In the genomic region with DNA sequence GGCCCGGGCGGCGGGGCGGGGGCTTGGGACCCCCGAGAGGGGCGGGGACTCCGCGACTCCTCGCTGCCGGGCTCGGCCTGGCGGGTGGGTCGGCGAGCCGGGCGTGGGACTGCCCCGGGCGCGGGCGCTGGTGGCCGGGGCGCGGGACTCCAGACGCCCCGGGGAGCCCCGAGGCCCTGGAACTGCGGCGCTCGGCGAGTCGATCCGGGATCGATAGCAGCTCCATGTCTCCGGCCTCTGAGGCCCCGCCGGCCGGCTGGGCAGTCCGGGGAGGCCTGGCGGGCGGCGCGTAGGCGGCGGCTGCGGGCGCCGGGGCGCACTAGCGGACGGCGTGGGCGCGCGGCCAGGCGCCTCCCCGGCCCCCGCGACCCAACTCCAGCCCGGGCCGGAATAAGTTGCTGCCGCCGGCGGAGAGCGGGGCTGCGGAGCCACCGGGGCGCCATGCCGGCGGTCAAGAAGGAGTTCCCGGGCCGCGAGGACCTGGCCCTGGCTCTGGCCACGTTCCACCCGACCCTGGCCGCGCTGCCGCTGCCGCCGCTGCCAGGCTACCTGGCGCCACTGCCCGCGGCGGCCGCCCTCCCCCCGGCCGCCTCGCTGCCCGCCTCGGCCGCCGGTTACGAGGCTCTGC, we compare ENCODE assay signal across 9 cellular contexts. TPM values are rescaled to one million over a fixed set of nuclear protein-coding genes. Genes with fewer than 3 reads are reported as not detected.
DNase-seq lines count a peak whose midpoint lies in the region; ATAC-seq, FAIRE-seq and TF ChIP-seq lines count a peak whose summit lies in the region.
"Had no signal": no experiment of that assay in that cellular context is flagged by ENCODE, and none has a peak within 500 bp of the region (broad histone marks: within the 10 kb centered on the region; RNA-seq: fewer than 3 reads in every experiment).

No MANE protein-coding gene starts in this region.

- H3K4me3 ChIP-seq in HepG2 (replicated peaks in 1 of 3; ENCODE audit: insufficient read depth in 1 of 3, low read depth in 2 of 3, low read length in 3 of 3) = peak overlapping the region; percentile 12 to 62 (median 33); a peak in 5 of 6 replicates
- peak overlapping the region; percentile 50 to 66 for H3K4me3 ChIP-seq in tibial artery

- H3K27ac ChIP-seq in HepG2 (ENCODE audit: extremely low read length, insufficient read depth, low read length) (no peak overlapping the region), tibial artery (peak overlapping the region; percentile 50 to 64)
- H3K27ac ChIP-seq: KMS-11 had no signal

- DNase-seq in NCI-H748 (lab: John Stamatoyannopoulos, UW; ENCODE audit: unreplicated experiment) = peak; percentile 55
- DNase-seq in NCI-H748 treated with DMSO at 0.1 percent for 48 hours (lab: John Stamatoyannopoulos, UW) = no peak
- no peak for DNase-seq in activated B cell treated with CpG ODN at 0.5 μM for 24 hours
- DNase-seq in HepG2 (ENCODE audit: low spot score) = no peak
- DNase-seq in tibial artery = no peak
- no peak for DNase-seq in activated naive CD4-positive, alpha-beta T cell treated with anti-CD3 and anti-CD28 coated beads, Interleukin-2, amount 50 U/mL, for 72 hours (ENCODE audit: low spot score in 2 of 2)
- no peak for DNase-seq in KBM-7

- H3K9ac ChIP-seq in HepG2 (ENCODE audit: insufficient read depth, low read depth, low read length) = no peak overlapping the region
- H3K9ac ChIP-seq: KMS-11 had no signal

- WGBS in HepG2 (ENCODE audit: low lambda C conversion rate) = no CpG with 5 or more reads among the region's 92 CpGs

- POLR2A ChIA-PET in activated B cell treated with CpG ODN at 0.5 μM for 24 hours (lab: Charles Lee) (no interaction called here), HepG2 (lab: Yijun Ruan, JAX) (no interaction called here)

- intact Hi-C loops in activated B cell treated with CpG ODN at 0.5 μM for 24 hours (cut with micrococcal nuclease) = loop anchor here (5.0 kb wide), 1 partner anchor 43 kb away; a partner anchor contains a TSS
- intact Hi-C loops in HepG2 (cut with micrococcal nuclease; ENCODE audit: unreplicated experiment) = no loop called here
- intact Hi-C loops in tibial artery (cut with DNase I; ENCODE audit: low total_unique reads) = loop anchor here (2.0 kb wide), 1 partner anchor 19 kb away; no protein-coding TSS in a partner anchor

- no peak for FAIRE-seq in HepG2 (lab: Jason Lieb, UNC)

- H3K27me3 ChIP-seq in HepG2 (ENCODE audit: control insufficient read depth in 1 of 2, insufficient read depth in 2 of 2, low read length in 2 of 2) (peaks cover 47 to 85% of the 10 kb centered on the region in 2 experiments), tibial artery (peaks cover 0 to 61% of the 10 kb centered on the region in 2 donors)

- H3K79me2 ChIP-seq in HepG2 (ENCODE audit: insufficient read depth, low read length) = no peaks in the 10 kb centered on the region

- H3K4me1 ChIP-seq in HepG2 (ENCODE audit: insufficient read depth, low read length) (peaks cover 27% of the 10 kb centered on the region), tibial artery (peaks cover 3 to 60% (median 46%) of the 10 kb centered on the region in 4 donors)

- TF ChIP-seq EP300 in HepG2 (IDR thresholded peaks at IDR 0.05; ENCODE audit: low read depth in 2 of 2, low read length in 2 of 2) (no peak), HepG2 (CRISPR knock-in tag; IDR thresholded peaks at IDR 0.05; ENCODE audit: borderline replicate concordance) (no peak)

- CTCF ChIA-PET in activated B cell treated with CpG ODN at 0.5 μM for 24 hours (lab: Charles Lee) (no interaction called here), HepG2 (lab: Yijun Ruan, JAX; ENCODE audit: low intra/inter-chr PET ratio, low total read pairs) (no interaction called here)

- TF ChIP-seq POLR2A in HepG2 (IDR thresholded peaks at IDR 0.05; ENCODE audit: insufficient read depth in 1 of 2, low read depth in 2 of 2, low read length in 2 of 2) = no peak

- H3K36me3 ChIP-seq in HepG2 (replicated peaks in 1 of 2; ENCODE audit: control insufficient read depth in 1 of 2, insufficient read depth in 2 of 2, low read length in 2 of 2) = no peaks in the 10 kb centered on the region
- no peaks in the 10 kb centered on the region for H3K36me3 ChIP-seq in tibial artery

- H3K27me3 Mint-ChIP-seq in activated B cell treated with CpG ODN at 0.5 μM for 24 hours = peaks cover 46% of the 10 kb centered on the region

- no peak overlapping the region for H3K4me3 Mint-ChIP-seq in activated B cell treated with CpG ODN at 0.5 μM for 24 hours

- TF ChIP-seq CTCF in activated B cell treated with CpG ODN at 0.5 μM for 24 hours (IDR thresholded peaks at IDR 0.05) = no peak
- no peak for TF ChIP-seq CTCF in HepG2 (CRISPR knock-in tag; IDR thresholded peaks at IDR 0.05)
- no peak for TF ChIP-seq CTCF in tibial artery (IDR thresholded peaks at IDR 0.05)

- no peak for TF ChIP-seq RAD21 in HepG2 (CRISPR knock-in tag; IDR thresholded peaks at IDR 0.05)

- no peaks in the 10 kb centered on the region for H3K9me3 Mint-ChIP-seq in activated B cell treated with CpG ODN at 0.5 μM for 24 hours
- no peaks in the 10 kb centered on the region for H3K9me3 Mint-ChIP-seq in activated naive CD4-positive, alpha-beta T cell treated with anti-CD3 and anti-CD28 coated beads, Interleukin-2, amount 50 U/mL, for 72 hours

- H3K9me3 ChIP-seq in HepG2 (ENCODE audit: low read length) (no peaks in the 10 kb centered on the region), tibial artery (no peaks in the 10 kb centered on the region)

- H3K4me1 Mint-ChIP-seq in activated B cell treated with CpG ODN at 0.5 μM for 24 hours = peaks cover 23% of the 10 kb centered on the region

- peaks cover 9% of the 10 kb centered on the region; the same call in 1 of the 2 replicates for H4K20me1 ChIP-seq in HepG2 (ENCODE audit: insufficient read depth, low read length)

- peak overlapping the region; percentile 60 for H3K4me2 ChIP-seq in HepG2 (ENCODE audit: low read depth, low read length)

- H3K36me3 Mint-ChIP-seq in activated B cell treated with CpG ODN at 0.5 μM for 24 hours (ENCODE audit: low read depth) = no peaks in the 10 kb centered on the region
- H3K36me3 Mint-ChIP-seq in activated naive CD4-positive, alpha-beta T cell treated with anti-CD3 and anti-CD28 coated beads, Interleukin-2, amount 50 U/mL, for 72 hours = no peaks in the 10 kb centered on the region

- ATAC-seq in activated B cell treated with CpG ODN at 0.5 μM for 24 hours (ENCODE audit: low read depth) (peak; percentile 9), HepG2 (no peak), HG03469 (IDR thresholded peaks at IDR 0.05; ENCODE audit: unreplicated experiment) (no peak)
- no peak for ATAC-seq in activated naive CD4-positive, alpha-beta T cell treated with anti-CD3 and anti-CD28 coated beads, Interleukin-2, amount 50 U/mL, for 72 hours

- no TSS peak for BruUV-seq in HepG2 (replicated peaks; lab: Mats Ljungman, UMichigan)

- H3K27ac Mint-ChIP-seq in activated B cell treated with CpG ODN at 0.5 μM for 24 hours = no peak overlapping the region
- H3K27ac Mint-ChIP-seq in activated naive CD4-positive, alpha-beta T cell treated with anti-CD3 and anti-CD28 coated beads, Interleukin-2, amount 50 U/mL, for 72 hours = no peak overlapping the region

- in situ Hi-C loops in HepG2 (cut with HindIII; ENCODE audit: extremely low pct_ligation_motif_present, low pct_unique_long_range_greater_than_20kb) = no loop called here
- in situ Hi-C loops in KBM-7 (cut with MboI; ENCODE audit: low pct_unique_long_range_greater_than_20kb, low sequenced_read_pairs) = no loop called here

- no peak overlapping the region for H2AFZ ChIP-seq in HepG2 (ENCODE audit: low read length)

RNA-seq across cellular contexts. Expression of a gene that starts 0.4 kb away (rescaled TPM):
- total RNA-seq in activated B cell treated with CpG ODN at 0.5 μM for 24 hours = not detected in 2 replicates
- 0.11 TPM in 1 of 2 replicates, not detected in the other for total RNA-seq in HepG2 (2016; rRNA removed; fragmentation: Illumina TruSeq; extraction: Trizol)
- not detected in 2 replicates for total RNA-seq in HepG2 (2016; cell fraction: cytosol; rRNA removed; fragmentation: Illumina TruSeq; extraction: Trizol; ENCODE audit: low read depth)
- 0.13 TPM in 1 of 2 replicates, not detected in the other for total RNA-seq in HepG2 (2016; cell fraction: insoluble cytoplasmic fraction; rRNA removed; fragmentation: Illumina TruSeq; extraction: Trizol)
- total RNA-seq in HepG2 (2016; cell fraction: membrane; rRNA removed; fragmentation: Illumina TruSeq; extraction: Trizol) = not detected in 2 replicates
- not detected in 2 replicates for total RNA-seq in HepG2 (2016; cell fraction: nucleus; rRNA removed; fragmentation: Illumina TruSeq; extraction: Trizol)
- 0.09 TPM in 1 of 2 replicates, not detected in the other for polyA plus RNA-seq in HepG2 (2011; rRNA removed)
- polyA plus RNA-seq in HepG2 (2011; cell fraction: cytosol; rRNA removed) = 0.09 and 0.24 TPM in 2 replicates
- 0.10 and 0.37 TPM in 2 replicates for polyA plus RNA-seq in HepG2 (2011; cell fraction: nucleus; rRNA removed)
- not detected in 2 replicates for polyA plus RNA-seq in HepG2 (2012)
- not detected in 2 replicates for polyA plus RNA-seq in HepG2 (2016; cell fraction: cytosol; fragmentation: Illumina TruSeq; extraction: Trizol; ENCODE audit: low read depth)
- polyA plus RNA-seq in HepG2 (2016; cell fraction: insoluble cytoplasmic fraction; fragmentation: Illumina TruSeq; extraction: Trizol; ENCODE audit: low read depth) = not detected in 2 replicates
- not detected in 2 replicates for polyA plus RNA-seq in HepG2 (2016; cell fraction: membrane; fragmentation: Illumina TruSeq; extraction: Trizol; ENCODE audit: low read depth)
- polyA plus RNA-seq in HepG2 (2016; cell fraction: nucleus; fragmentation: Illumina TruSeq; extraction: Trizol; ENCODE audit: insufficient read depth, low read depth) = not detected in 2 replicates
- polyA minus RNA-seq in HepG2 (2011; rRNA and poly(A)+ RNA removed; ENCODE audit: low replicate concordance) = 19.7 TPM in 1 of 2 replicates, not detected in the other
- polyA minus RNA-seq in HepG2 (2011; cell fraction: cytosol; rRNA and poly(A)+ RNA removed) = 0.99 and 1.4 TPM in 2 replicates
- 1.2 TPM in 1 of 2 replicates, not detected in the other for polyA minus RNA-seq in HepG2 (2011; cell fraction: nucleus; rRNA and poly(A)+ RNA removed)
- not detected for total RNA-seq in activated naive CD4-positive, alpha-beta T cell treated with anti-CD3 and anti-CD28 coated beads, Interleukin-2, amount 50 U/mL, for 72 hours

RNA-seq across cellular contexts. Expression of a gene that starts 35.0 kb away (rescaled TPM):
- total RNA-seq in activated B cell treated with CpG ODN at 0.5 μM for 24 hours (95.5 and 96.8 TPM in 2 replicates), HepG2 (2016; rRNA removed; fragmentation: Illumina TruSeq; extraction: Trizol) (91.6 and 103 TPM in 2 replicates)
- total RNA-seq in HepG2 (2016; cell fraction: cytosol; rRNA removed; fragmentation: Illumina TruSeq; extraction: Trizol; ENCODE audit: low read depth) = 14.1 and 16.1 TPM in 2 replicates
- total RNA-seq in HepG2 (2016; cell fraction: insoluble cytoplasmic fraction; rRNA removed; fragmentation: Illumina TruSeq; extraction: Trizol) = 81.2 and 109 TPM in 2 replicates
- total RNA-seq in HepG2 (2016; cell fraction: membrane; rRNA removed; fragmentation: Illumina TruSeq; extraction: Trizol) = 22.9 and 27.1 TPM in 2 replicates
- 53.2 and 63.8 TPM in 2 replicates for total RNA-seq in HepG2 (2016; cell fraction: nucleus; rRNA removed; fragmentation: Illumina TruSeq; extraction: Trizol)
- 32.0 and 40.5 TPM in 2 replicates for polyA plus RNA-seq in HepG2 (2011; rRNA removed)
- 33.6 and 44.6 TPM in 2 replicates for polyA plus RNA-seq in HepG2 (2011; cell fraction: cytosol; rRNA removed)
- 85.2 and 96.0 TPM in 2 replicates for polyA plus RNA-seq in HepG2 (2011; cell fraction: nucleus; rRNA removed)
- 41.8 and 44.3 TPM in 2 replicates for polyA plus RNA-seq in HepG2 (2012)
- 5.1 and 6.4 TPM in 2 replicates for polyA plus RNA-seq in HepG2 (2016; cell fraction: cytosol; fragmentation: Illumina TruSeq; extraction: Trizol; ENCODE audit: low read depth)
- polyA plus RNA-seq in HepG2 (2016; cell fraction: insoluble cytoplasmic fraction; fragmentation: Illumina TruSeq; extraction: Trizol; ENCODE audit: low read depth) = 69.1 and 81.1 TPM in 2 replicates
- polyA plus RNA-seq in HepG2 (2016; cell fraction: membrane; fragmentation: Illumina TruSeq; extraction: Trizol; ENCODE audit: low read depth) = 9.8 and 11.1 TPM in 2 replicates
- 108 and 110 TPM in 2 replicates for polyA plus RNA-seq in HepG2 (2016; cell fraction: nucleus; fragmentation: Illumina TruSeq; extraction: Trizol; ENCODE audit: insufficient read depth, low read depth)
- 118 and 166 TPM in 2 replicates for polyA minus RNA-seq in HepG2 (2011; rRNA and poly(A)+ RNA removed; ENCODE audit: low replicate concordance)
- 43.1 and 44.0 TPM in 2 replicates for polyA minus RNA-seq in HepG2 (2011; cell fraction: cytosol; rRNA and poly(A)+ RNA removed)
- 18.8 and 20.1 TPM in 2 replicates for polyA minus RNA-seq in HepG2 (2011; cell fraction: nucleus; rRNA and poly(A)+ RNA removed)
- 100 to 1,000 TPM in 1 of 2 donors, 10 to 100 TPM in 1; 66.3 to 112 TPM for total RNA-seq in activated naive CD4-positive, alpha-beta T cell treated with anti-CD3 and anti-CD28 coated beads, Interleukin-2, amount 50 U/mL, for 72 hours

RNA-seq across cellular contexts. Expression of a gene that starts 36.3 kb away (rescaled TPM):
- total RNA-seq in activated B cell treated with CpG ODN at 0.5 μM for 24 hours (15.1 and 16.4 TPM in 2 replicates), HepG2 (2016; rRNA removed; fragmentation: Illumina TruSeq; extraction: Trizol) (2.8 and 9.3 TPM in 2 replicates)
- 4.5 and 5.0 TPM in 2 replicates for total RNA-seq in HepG2 (2016; cell fraction: cytosol; rRNA removed; fragmentation: Illumina TruSeq; extraction: Trizol; ENCODE audit: low read depth)
- 2.4 and 10.3 TPM in 2 replicates for total RNA-seq in HepG2 (2016; cell fraction: insoluble cytoplasmic fraction; rRNA removed; fragmentation: Illumina TruSeq; extraction: Trizol)
- 2.6 and 2.8 TPM in 2 replicates for total RNA-seq in HepG2 (2016; cell fraction: membrane; rRNA removed; fragmentation: Illumina TruSeq; extraction: Trizol)
- total RNA-seq in HepG2 (2016; cell fraction: nucleus; rRNA removed; fragmentation: Illumina TruSeq; extraction: Trizol) = 14.8 and 15.9 TPM in 2 replicates
- polyA plus RNA-seq in HepG2 (2011; rRNA removed) = 24.7 and 31.4 TPM in 2 replicates
- polyA plus RNA-seq in HepG2 (2011; cell fraction: cytosol; rRNA removed) = 6.8 and 12.3 TPM in 2 replicates
- 590 and 778 TPM in 2 replicates for polyA plus RNA-seq in HepG2 (2011; cell fraction: nucleus; rRNA removed)
- polyA plus RNA-seq in HepG2 (2012) = 11.7 and 19.1 TPM in 2 replicates
- 1.1 and 1.3 TPM in 2 replicates for polyA plus RNA-seq in HepG2 (2016; cell fraction: cytosol; fragmentation: Illumina TruSeq; extraction: Trizol; ENCODE audit: low read depth)
- polyA plus RNA-seq in HepG2 (2016; cell fraction: insoluble cytoplasmic fraction; fragmentation: Illumina TruSeq; extraction: Trizol; ENCODE audit: low read depth) = 3.4 and 3.7 TPM in 2 replicates
- polyA plus RNA-seq in HepG2 (2016; cell fraction: membrane; fragmentation: Illumina TruSeq; extraction: Trizol; ENCODE audit: low read depth) = 1.9 and 2.4 TPM in 2 replicates
- polyA plus RNA-seq in HepG2 (2016; cell fraction: nucleus; fragmentation: Illumina TruSeq; extraction: Trizol; ENCODE audit: insufficient read depth, low read depth) = 71.9 and 74.8 TPM in 2 replicates
- polyA minus RNA-seq in HepG2 (2011; rRNA and poly(A)+ RNA removed; ENCODE audit: low replicate concordance) = 4.3 and 19.5 TPM in 2 replicates
- 4.6 and 4.9 TPM in 2 replicates for polyA minus RNA-seq in HepG2 (2011; cell fraction: cytosol; rRNA and poly(A)+ RNA removed)
- 24.9 and 31.0 TPM in 2 replicates for polyA minus RNA-seq in HepG2 (2011; cell fraction: nucleus; rRNA and poly(A)+ RNA removed)
- total RNA-seq in activated naive CD4-positive, alpha-beta T cell treated with anti-CD3 and anti-CD28 coated beads, Interleukin-2, amount 50 U/mL, for 72 hours = 10 to 100 TPM; 19.9 to 26.1 TPM

RNA-seq across cellular contexts. Expression of a gene that starts 42.2 kb away (rescaled TPM):
- 1.3 and 1.4 TPM in 2 replicates for total RNA-seq in activated B cell treated with CpG ODN at 0.5 μM for 24 hours
- total RNA-seq in HepG2 (2016; rRNA removed; fragmentation: Illumina TruSeq; extraction: Trizol) = 0.21 and 0.42 TPM in 2 replicates
- total RNA-seq in HepG2 (2016; cell fraction: cytosol; rRNA removed; fragmentation: Illumina TruSeq; extraction: Trizol; ENCODE audit: low read depth) = not detected in 2 replicates
- 0.31 and 0.48 TPM in 2 replicates for total RNA-seq in HepG2 (2016; cell fraction: insoluble cytoplasmic fraction; rRNA removed; fragmentation: Illumina TruSeq; extraction: Trizol)
- 0.15 and 0.17 TPM in 2 replicates for total RNA-seq in HepG2 (2016; cell fraction: membrane; rRNA removed; fragmentation: Illumina TruSeq; extraction: Trizol)
- total RNA-seq in HepG2 (2016; cell fraction: nucleus; rRNA removed; fragmentation: Illumina TruSeq; extraction: Trizol) = 0.59 and 0.63 TPM in 2 replicates
- polyA plus RNA-seq in HepG2 (2011; rRNA removed) = 0.58 and 0.59 TPM in 2 replicates
- 0.13 and 0.23 TPM in 2 replicates for polyA plus RNA-seq in HepG2 (2011; cell fraction: cytosol; rRNA removed)
- 13.2 and 15.5 TPM in 2 replicates for polyA plus RNA-seq in HepG2 (2011; cell fraction: nucleus; rRNA removed)
- polyA plus RNA-seq in HepG2 (2012) = 0.51 and 0.55 TPM in 2 replicates
- polyA plus RNA-seq in HepG2 (2016; cell fraction: cytosol; fragmentation: Illumina TruSeq; extraction: Trizol; ENCODE audit: low read depth) = 0.05 and 0.09 TPM in 2 replicates
- 0.29 and 0.48 TPM in 2 replicates for polyA plus RNA-seq in HepG2 (2016; cell fraction: insoluble cytoplasmic fraction; fragmentation: Illumina TruSeq; extraction: Trizol; ENCODE audit: low read depth)
- polyA plus RNA-seq in HepG2 (2016; cell fraction: membrane; fragmentation: Illumina TruSeq; extraction: Trizol; ENCODE audit: low read depth) = 0.13 and 0.29 TPM in 2 replicates
- 2.6 and 2.7 TPM in 2 replicates for polyA plus RNA-seq in HepG2 (2016; cell fraction: nucleus; fragmentation: Illumina TruSeq; extraction: Trizol; ENCODE audit: insufficient read depth, low read depth)
- 0.26 and 0.54 TPM in 2 replicates for polyA minus RNA-seq in HepG2 (2011; rRNA and poly(A)+ RNA removed; ENCODE audit: low replicate concordance)
- polyA minus RNA-seq in HepG2 (2011; cell fraction: cytosol; rRNA and poly(A)+ RNA removed) = 0.53 TPM in 1 of 2 replicates, not detected in the other
- 1.8 and 1.9 TPM in 2 replicates for polyA minus RNA-seq in HepG2 (2011; cell fraction: nucleus; rRNA and poly(A)+ RNA removed)
- 1 to 10 TPM; 1.9 to 5.0 TPM for total RNA-seq in activated naive CD4-positive, alpha-beta T cell treated with anti-CD3 and anti-CD28 coated beads, Interleukin-2, amount 50 U/mL, for 72 hours

RNA-seq across cellular contexts. Expression of a gene that starts 57.8 kb away (rescaled TPM):
- total RNA-seq in activated B cell treated with CpG ODN at 0.5 μM for 24 hours (not detected in 2 replicates), HepG2 (2016; rRNA removed; fragmentation: Illumina TruSeq; extraction: Trizol) (0.04 TPM in 1 of 2 replicates, not detected in the other)
- total RNA-seq in HepG2 (2016; cell fraction: cytosol; rRNA removed; fragmentation: Illumina TruSeq; extraction: Trizol; ENCODE audit: low read depth) = not detected in 2 replicates
- total RNA-seq in HepG2 (2016; cell fraction: insoluble cytoplasmic fraction; rRNA removed; fragmentation: Illumina TruSeq; extraction: Trizol) = not detected in 2 replicates
- total RNA-seq in HepG2 (2016; cell fraction: membrane; rRNA removed; fragmentation: Illumina TruSeq; extraction: Trizol) = not detected in 2 replicates
- total RNA-seq in HepG2 (2016; cell fraction: nucleus; rRNA removed; fragmentation: Illumina TruSeq; extraction: Trizol) = not detected in 2 replicates
- polyA plus RNA-seq in HepG2 (2011; rRNA removed) = 0.29 and 0.38 TPM in 2 replicates
- 0.17 and 0.32 TPM in 2 replicates for polyA plus RNA-seq in HepG2 (2011; cell fraction: cytosol; rRNA removed)
- polyA plus RNA-seq in HepG2 (2011; cell fraction: nucleus; rRNA removed) = 2.3 and 2.6 TPM in 2 replicates
- 0.44 TPM in 2 replicates for polyA plus RNA-seq in HepG2 (2012)
- not detected in 2 replicates for polyA plus RNA-seq in HepG2 (2016; cell fraction: cytosol; fragmentation: Illumina TruSeq; extraction: Trizol; ENCODE audit: low read depth)
- polyA plus RNA-seq in HepG2 (2016; cell fraction: insoluble cytoplasmic fraction; fragmentation: Illumina TruSeq; extraction: Trizol; ENCODE audit: low read depth) = not detected in 2 replicates
- not detected in 2 replicates for polyA plus RNA-seq in HepG2 (2016; cell fraction: membrane; fragmentation: Illumina TruSeq; extraction: Trizol; ENCODE audit: low read depth)
- polyA plus RNA-seq in HepG2 (2016; cell fraction: nucleus; fragmentation: Illumina TruSeq; extraction: Trizol; ENCODE audit: insufficient read depth, low read depth) = not detected in 2 replicates
- polyA minus RNA-seq in HepG2 (2011; rRNA and poly(A)+ RNA removed; ENCODE audit: low replicate concordance) = 0.09 and 2.7 TPM in 2 replicates
- 0.44 and 0.59 TPM in 2 replicates for polyA minus RNA-seq in HepG2 (2011; cell fraction: cytosol; rRNA and poly(A)+ RNA removed)
- polyA minus RNA-seq in HepG2 (2011; cell fraction: nucleus; rRNA and poly(A)+ RNA removed) = 0.99 and 1.2 TPM in 2 replicates
- total RNA-seq in activated naive CD4-positive, alpha-beta T cell treated with anti-CD3 and anti-CD28 coated beads, Interleukin-2, amount 50 U/mL, for 72 hours = not detected
